In the genomic region with DNA sequence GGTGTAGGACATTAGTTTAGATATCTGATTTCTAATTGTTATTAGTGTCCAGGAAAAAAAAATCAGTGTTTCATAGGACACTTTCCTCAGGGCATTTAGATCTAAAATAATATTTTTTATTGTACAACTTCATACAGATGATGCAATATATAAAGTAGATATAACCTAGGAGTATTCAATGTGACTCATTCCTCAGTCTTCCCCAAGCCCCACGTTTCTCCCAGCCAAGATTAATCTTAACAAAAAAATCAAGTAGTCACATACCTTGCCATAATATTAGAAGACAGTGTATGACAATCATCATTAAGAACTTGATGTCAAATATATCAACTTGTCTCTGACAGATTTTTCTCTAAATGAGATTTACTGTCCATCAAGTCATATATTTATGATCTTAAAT, we compare ENCODE assay signal across 24 cellular contexts. TPM values are rescaled to one million over a fixed set of nuclear protein-coding genes. Genes with fewer than 3 reads are reported as not detected.
"Had no signal": no experiment of that assay in that cellular context is flagged by ENCODE, and none has a peak within 500 bp of the region (broad histone marks: within the 10 kb centered on the region; RNA-seq: fewer than 3 reads in every experiment).

No MANE protein-coding gene starts in this region.

- H3K36me3 ChIP-seq: adrenal gland, cardiac muscle cell, gastroesophageal sphincter, heart left ventricle, upper lobe of left lung had no signal

- H3K4me3 Mint-ChIP-seq: activated CD4-positive, alpha-beta T cell treated with anti-CD3 and anti-CD28 coated beads, Interleukin-2, amount 10 ng/mL, durations not matched to agents 7 days and 5 days; activated CD8-positive, alpha-beta T cell treated with anti-CD3 and anti-CD28 coated beads, Interleukin-2, amount 10 ng/mL, durations not matched to agents 7 days and 5 days; activated naive CD4-positive, alpha-beta T cell treated with anti-CD3 and anti-CD28 coated beads, Interleukin-2, amount 50 U/mL, for 24 hours; memory B cell; nephron; T-cell; T-helper 2 cell treated with Interferon-gamma antibody and Interleukin-4, amounts not matched to agents 5 μg/mL and 100 μg/mL, for 36 hours had no signal

- H3K4me1 ChIP-seq: adrenal gland, gastroesophageal sphincter, heart left ventricle, parathyroid adenoma, upper lobe of left lung had no signal

- H3K9ac ChIP-seq: parathyroid adenoma had no signal

- H3K9me3 Mint-ChIP-seq: activated CD4-positive, alpha-beta T cell treated with anti-CD3 and anti-CD28 coated beads, Interleukin-2, amount 10 ng/mL, durations not matched to agents 7 days and 5 days; activated naive CD4-positive, alpha-beta T cell treated with anti-CD3 and anti-CD28 coated beads, Interleukin-2, amount 50 U/mL, for 24 hours; nephron; T-cell; T-helper 2 cell treated with Interferon-gamma antibody and Interleukin-4, amounts not matched to agents 5 μg/mL and 100 μg/mL, for 36 hours had no signal

- H3K27ac Mint-ChIP-seq: activated CD4-positive, alpha-beta T cell treated with anti-CD3 and anti-CD28 coated beads, Interleukin-2, amount 10 ng/mL, durations not matched to agents 7 days and 5 days; activated CD8-positive, alpha-beta T cell treated with anti-CD3 and anti-CD28 coated beads, Interleukin-2, amount 10 ng/mL, durations not matched to agents 7 days and 5 days; activated naive CD4-positive, alpha-beta T cell treated with anti-CD3 and anti-CD28 coated beads, Interleukin-2, amount 50 U/mL, for 24 hours; memory B cell; nephron; T-cell; T-helper 2 cell treated with Interferon-gamma antibody and Interleukin-4, amounts not matched to agents 5 μg/mL and 100 μg/mL, for 36 hours had no signal

- H3K36me3 Mint-ChIP-seq: activated naive CD4-positive, alpha-beta T cell treated with anti-CD3 and anti-CD28 coated beads, Interleukin-2, amount 50 U/mL, for 24 hours; memory B cell; T-cell had no signal

- H3K27me3 Mint-ChIP-seq: memory B cell had no signal

- DNase-seq: activated CD4-positive, alpha-beta T cell treated with anti-CD3 and anti-CD28 coated beads, Interleukin-2, amount 10 ng/mL, durations not matched to agents 7 days and 5 days; activated CD4-positive, CD25-positive, alpha-beta regulatory T cell treated with anti-CD3 and anti-CD28 coated beads, Interleukin-2, amount 50 U/mL, for 72 hours; activated CD8-positive, alpha-beta T cell treated with anti-CD3 and anti-CD28 coated beads, Interleukin-2, amount 10 ng/mL, durations not matched to agents 7 days and 5 days; activated gamma-delta T cell treated with Interleukin-2 at 50 U/mL for 16 hours; activated T-cell treated with anti-CD3 and anti-CD28 coated beads, Interleukin-2, amount 50 U/mL, for 1 hour; adrenal gland; heart left ventricle; islet precursor cell; left cardiac atrium; nucleus accumbens; right cardiac atrium; stimulated activated CD4-positive, alpha-beta T cell treated with anti-CD3 and anti-CD28 coated beads, Interleukin-12 subunit alpha, Interleukin-12 subunit beta, amount 100 ng/mL, for 4 hours; stimulated activated CD4-positive, alpha-beta T cell treated with anti-CD3 and anti-CD28 coated beads, Interleukin-4, amount 100 ng/mL, for 4 hours; stimulated activated naive CD8-positive, alpha-beta T cell treated with anti-CD3 and anti-CD28 coated beads, Interleukin-15, Interleukin-2, amounts not matched to agents 100 U/mL and 50 U/mL, for 24 hours; T-cell; upper lobe of left lung had no signal

- H3K79me2 ChIP-seq: parathyroid adenoma had no signal

- H3K4me1 Mint-ChIP-seq: activated CD4-positive, alpha-beta T cell treated with anti-CD3 and anti-CD28 coated beads, Interleukin-2, amount 10 ng/mL, durations not matched to agents 7 days and 5 days; activated naive CD4-positive, alpha-beta T cell treated with anti-CD3 and anti-CD28 coated beads, Interleukin-2, amount 50 U/mL, for 24 hours; memory B cell; nephron; T-cell had no signal

- H3K27ac ChIP-seq: adrenal gland, cardiac muscle cell, gastroesophageal sphincter, heart left ventricle, parathyroid adenoma, upper lobe of left lung, VCaP had no signal

- H3K27me3 ChIP-seq: adrenal gland, cardiac muscle cell, gastroesophageal sphincter, heart left ventricle, upper lobe of left lung had no signal

- H3K9me3 ChIP-seq: adrenal gland, gastroesophageal sphincter, heart left ventricle, upper lobe of left lung had no signal

- H2AFZ ChIP-seq: parathyroid adenoma had no signal

- H3K4me3 ChIP-seq: adrenal gland, cardiac muscle cell, gastroesophageal sphincter, heart left ventricle, upper lobe of left lung had no signal

RNA-seq across cellular contexts. Expression of gene PPFIA2, which starts 37.1 kb away (rescaled TPM):
- total RNA-seq: activated CD4-positive, alpha-beta T cell treated with anti-CD3 and anti-CD28 coated beads, Interleukin-2, amount 10 ng/mL, durations not matched to agents 7 days and 5 days; activated CD8-positive, alpha-beta T cell treated with anti-CD3 and anti-CD28 coated beads, Interleukin-2, amount 10 ng/mL, durations not matched to agents 7 days and 5 days; T-cell had no signal
